ENCODE assay signal across 16 cellular contexts in the genomic region with DNA sequence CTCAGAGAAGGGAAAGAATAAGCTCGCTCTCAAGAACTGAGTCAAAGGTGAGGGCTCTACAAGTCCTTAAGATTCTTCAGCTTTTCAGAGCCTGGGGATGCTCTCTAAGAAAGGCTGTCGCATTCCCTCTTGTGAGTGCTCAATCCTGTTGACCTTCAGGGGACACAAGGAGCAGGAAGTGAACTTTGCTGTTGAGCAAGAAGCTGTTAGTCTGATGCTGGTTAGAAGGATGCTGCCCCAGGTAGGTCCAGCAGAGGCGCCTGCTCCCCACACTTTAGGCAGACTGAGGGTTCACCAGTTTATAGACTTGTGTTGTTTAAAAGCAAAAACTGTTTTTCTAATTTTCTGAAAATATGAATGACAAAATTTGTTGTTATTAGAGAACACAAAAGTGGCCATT.
DNase-seq lines count a peak whose midpoint lies in the region; ATAC-seq, FAIRE-seq and TF ChIP-seq lines count a peak whose summit lies in the region.
"Had no signal": no experiment of that assay in that cellular context is flagged by ENCODE, and none has a peak within 500 bp of the region (broad histone marks: within the 10 kb centered on the region; RNA-seq: fewer than 3 reads in every experiment).

No MANE protein-coding gene starts in this region.

- CTCF ChIA-PET in WTC11 (lab: Charles Lee), result no interaction called here

- H3K4me1 Mint-ChIP-seq in WTC11, result no peaks in the 10 kb centered on the region
- H3K4me1 Mint-ChIP-seq: CD8-positive, alpha-beta memory T cell; IgD-negative memory B cell had no signal

- WGBS in iPS DF 6.9 (ENCODE audit: insufficient coverage, insufficient read length), result no CpG with 5 or more reads among the region's 3 CpGs
- 61% methylated on average over 3 of the region's 3 CpGs for WGBS in esophagus muscularis mucosa

- H3K27ac Mint-ChIP-seq in WTC11, result no peak overlapping the region
- H3K27ac Mint-ChIP-seq: CD8-positive, alpha-beta memory T cell; IgD-negative memory B cell had no signal

- H3K27me3 ChIP-seq in iPS DF 6.9 (ENCODE audit: control insufficient read depth, insufficient read depth, low read length) (no peaks in the 10 kb centered on the region), esophagus muscularis mucosa (no peaks in the 10 kb centered on the region)
- H3K27me3 ChIP-seq: BLaER1 had no signal

- DNase-seq in HTR-8/SVneo (ENCODE audit: insufficient read length, low spot score) (no peak), WTC11 (ENCODE audit: low spot score) (no peak), iPS DF 6.9 (ENCODE audit: low read depth, low spot score) (peak; percentile 1), esophagus muscularis mucosa (ENCODE audit: extremely low spot score) (no peak), NCI-H2196 treated with DMSO at 0.1 percent for 48 hours (lab: John Stamatoyannopoulos, UW; ENCODE audit: unreplicated experiment) (no peak), NCI-H1092 (lab: John Stamatoyannopoulos, UW) (no peak)
- DNase-seq: Caco-2; CD8-positive, alpha-beta memory T cell; DMS53; GF-D8; GM23248 had no signal

- FAIRE-seq in HTR-8/SVneo (lab: Jason Lieb, UNC), result peak; percentile 57
- FAIRE-seq: A549 had no signal

- intact Hi-C loops in esophagus muscularis mucosa (cut with DNase I), result no loop called here

- no peaks in the 10 kb centered on the region for H3K36me3 ChIP-seq in iPS DF 6.9 (ENCODE audit: control insufficient read depth, insufficient read depth, low read length)
- H3K36me3 ChIP-seq in esophagus muscularis mucosa, result no peaks in the 10 kb centered on the region
- H3K36me3 ChIP-seq: BLaER1, HAP-1 had no signal

- no peak overlapping the region for H3K4me3 Mint-ChIP-seq in WTC11
- H3K4me3 Mint-ChIP-seq: CD8-positive, alpha-beta memory T cell; IgD-negative memory B cell had no signal

- H3K27ac ChIP-seq in iPS DF 6.9 (ENCODE audit: low read length), result no peak overlapping the region
- no peak overlapping the region for H3K27ac ChIP-seq in esophagus muscularis mucosa (replicated peaks in 1 of 4)
- H3K27ac ChIP-seq: A549, BLaER1, GM23248 had no signal

- TF ChIP-seq POLR2A in esophagus muscularis mucosa (IDR thresholded peaks at IDR 0.05; ENCODE audit: low read depth), result no peak

- H3K36me3 Mint-ChIP-seq in WTC11, result no peaks in the 10 kb centered on the region
- H3K36me3 Mint-ChIP-seq: CD8-positive, alpha-beta memory T cell had no signal

- TF ChIP-seq EP300 in esophagus muscularis mucosa (IDR thresholded peaks at IDR 0.05), result no peak

- ATAC-seq in WTC11, result peak; percentile 87
- ATAC-seq in GM21786 (IDR thresholded peaks at IDR 0.05; ENCODE audit: unreplicated experiment), result no peak
- ATAC-seq: A549 had no signal

- TF ChIP-seq CTCF in WTC11 (IDR thresholded peaks at IDR 0.05) (no peak), esophagus muscularis mucosa (IDR thresholded peaks at IDR 0.05) (no peak)

- H3K4me1 ChIP-seq in iPS DF 6.9 (ENCODE audit: control insufficient read depth, insufficient read depth, low read length) (no peaks in the 10 kb centered on the region), esophagus muscularis mucosa (no peaks in the 10 kb centered on the region)
- H3K4me1 ChIP-seq: A549, BLaER1, Caco-2, HAP-1 had no signal

- no peak overlapping the region for H3K4me3 ChIP-seq in iPS DF 6.9 (ENCODE audit: low read length)
- no peak overlapping the region for H3K4me3 ChIP-seq in esophagus muscularis mucosa
- H3K4me3 ChIP-seq: A549, BLaER1, GM23248, HAP-1 had no signal

- H3K9me3 ChIP-seq in iPS DF 6.9 (ENCODE audit: control insufficient read depth, insufficient read depth, low read length), result no peaks in the 10 kb centered on the region
- H3K9me3 ChIP-seq in esophagus muscularis mucosa, result no peaks in the 10 kb centered on the region
- H3K9me3 ChIP-seq: A549, BLaER1, Caco-2, HAP-1 had no signal

- POLR2A ChIA-PET in WTC11 (lab: Charles Lee), result no interaction called here

- no peaks in the 10 kb centered on the region for H3K27me3 Mint-ChIP-seq in WTC11 (ENCODE audit: low read depth)
- H3K27me3 Mint-ChIP-seq: CD8-positive, alpha-beta memory T cell; IgD-negative memory B cell had no signal

- H3K9me3 Mint-ChIP-seq in WTC11, result no peaks in the 10 kb centered on the region

TF ChIP-seq in WTC11, 78 proteins besides CTCF, POLR2A, EP300 and RAD21 (continues in another document):
- TF ChIP-seq ZNF232 (CRISPR knock-in tag; IDR thresholded peaks at IDR 0.05), result no peak
- TF ChIP-seq GRHL2 (CRISPR knock-in tag; IDR thresholded peaks at IDR 0.05; ENCODE audit: insufficient replicate concordance, severe bottlenecking), result no peak
- TF ChIP-seq, protein P1, sequence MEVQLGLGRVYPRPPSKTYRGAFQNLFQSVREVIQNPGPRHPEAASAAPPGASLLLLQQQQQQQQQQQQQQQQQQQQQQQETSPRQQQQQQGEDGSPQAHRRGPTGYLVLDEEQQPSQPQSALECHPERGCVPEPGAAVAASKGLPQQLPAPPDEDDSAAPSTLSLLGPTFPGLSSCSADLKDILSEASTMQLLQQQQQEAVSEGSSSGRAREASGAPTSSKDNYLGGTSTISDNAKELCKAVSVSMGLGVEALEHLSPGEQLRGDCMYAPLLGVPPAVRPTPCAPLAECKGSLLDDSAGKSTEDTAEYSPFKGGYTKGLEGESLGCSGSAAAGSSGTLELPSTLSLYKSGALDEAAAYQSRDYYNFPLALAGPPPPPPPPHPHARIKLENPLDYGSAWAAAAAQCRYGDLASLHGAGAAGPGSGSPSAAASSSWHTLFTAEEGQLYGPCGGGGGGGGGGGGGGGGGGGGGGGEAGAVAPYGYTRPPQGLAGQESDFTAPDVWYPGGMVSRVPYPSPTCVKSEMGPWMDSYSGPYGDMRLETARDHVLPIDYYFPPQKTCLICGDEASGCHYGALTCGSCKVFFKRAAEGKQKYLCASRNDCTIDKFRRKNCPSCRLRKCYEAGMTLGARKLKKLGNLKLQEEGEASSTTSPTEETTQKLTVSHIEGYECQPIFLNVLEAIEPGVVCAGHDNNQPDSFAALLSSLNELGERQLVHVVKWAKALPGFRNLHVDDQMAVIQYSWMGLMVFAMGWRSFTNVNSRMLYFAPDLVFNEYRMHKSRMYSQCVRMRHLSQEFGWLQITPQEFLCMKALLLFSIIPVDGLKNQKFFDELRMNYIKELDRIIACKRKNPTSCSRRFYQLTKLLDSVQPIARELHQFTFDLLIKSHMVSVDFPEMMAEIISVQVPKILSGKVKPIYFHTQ (CRISPR knock-in tag; IDR thresholded peaks at IDR 0.05), result no peak
- TF ChIP-seq, protein P2, sequence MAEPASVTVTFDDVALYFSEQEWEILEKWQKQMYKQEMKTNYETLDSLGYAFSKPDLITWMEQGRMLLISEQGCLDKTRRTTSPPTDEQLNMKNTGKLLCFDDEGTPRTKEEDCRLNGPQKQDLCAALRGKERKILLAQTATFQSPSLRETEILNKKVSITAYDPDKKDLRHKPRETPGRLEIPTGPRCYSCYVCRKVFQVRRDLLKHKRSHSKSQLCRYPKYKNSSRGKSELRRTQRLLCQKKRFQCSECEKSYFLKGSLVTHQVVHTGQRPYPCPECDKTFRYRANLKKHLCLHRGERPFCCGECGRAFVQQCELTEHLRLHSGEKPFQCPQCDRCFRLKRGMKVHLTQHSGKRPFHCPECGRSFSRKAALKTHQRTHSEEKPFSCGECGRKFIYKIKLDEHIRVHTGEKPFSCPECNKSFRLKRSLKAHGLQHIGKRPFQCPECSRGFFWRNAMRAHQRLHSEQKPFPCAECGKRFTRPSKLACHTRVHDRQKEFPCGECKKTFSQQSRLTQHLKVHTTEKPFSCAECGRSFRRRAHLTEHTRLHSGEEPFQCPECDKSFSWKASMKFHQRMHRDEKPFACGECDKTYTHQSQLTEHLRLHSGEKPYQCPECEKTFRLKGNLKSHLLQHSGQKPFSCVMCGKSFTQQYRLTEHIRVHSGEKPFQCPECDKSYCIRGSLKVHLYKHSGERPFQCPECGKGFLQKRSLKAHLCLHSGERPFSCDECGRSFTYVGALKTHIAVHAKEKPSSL (CRISPR knock-in tag; conservative IDR thresholded peaks at IDR 0.05), result no peak
- TF ChIP-seq CBFB (CRISPR knock-in tag; IDR thresholded peaks at IDR 0.05; ENCODE audit: low read depth), result no peak
- no peak for TF ChIP-seq SMAD4 (CRISPR knock-in tag; IDR thresholded peaks at IDR 0.05)
- TF ChIP-seq, protein P3, sequence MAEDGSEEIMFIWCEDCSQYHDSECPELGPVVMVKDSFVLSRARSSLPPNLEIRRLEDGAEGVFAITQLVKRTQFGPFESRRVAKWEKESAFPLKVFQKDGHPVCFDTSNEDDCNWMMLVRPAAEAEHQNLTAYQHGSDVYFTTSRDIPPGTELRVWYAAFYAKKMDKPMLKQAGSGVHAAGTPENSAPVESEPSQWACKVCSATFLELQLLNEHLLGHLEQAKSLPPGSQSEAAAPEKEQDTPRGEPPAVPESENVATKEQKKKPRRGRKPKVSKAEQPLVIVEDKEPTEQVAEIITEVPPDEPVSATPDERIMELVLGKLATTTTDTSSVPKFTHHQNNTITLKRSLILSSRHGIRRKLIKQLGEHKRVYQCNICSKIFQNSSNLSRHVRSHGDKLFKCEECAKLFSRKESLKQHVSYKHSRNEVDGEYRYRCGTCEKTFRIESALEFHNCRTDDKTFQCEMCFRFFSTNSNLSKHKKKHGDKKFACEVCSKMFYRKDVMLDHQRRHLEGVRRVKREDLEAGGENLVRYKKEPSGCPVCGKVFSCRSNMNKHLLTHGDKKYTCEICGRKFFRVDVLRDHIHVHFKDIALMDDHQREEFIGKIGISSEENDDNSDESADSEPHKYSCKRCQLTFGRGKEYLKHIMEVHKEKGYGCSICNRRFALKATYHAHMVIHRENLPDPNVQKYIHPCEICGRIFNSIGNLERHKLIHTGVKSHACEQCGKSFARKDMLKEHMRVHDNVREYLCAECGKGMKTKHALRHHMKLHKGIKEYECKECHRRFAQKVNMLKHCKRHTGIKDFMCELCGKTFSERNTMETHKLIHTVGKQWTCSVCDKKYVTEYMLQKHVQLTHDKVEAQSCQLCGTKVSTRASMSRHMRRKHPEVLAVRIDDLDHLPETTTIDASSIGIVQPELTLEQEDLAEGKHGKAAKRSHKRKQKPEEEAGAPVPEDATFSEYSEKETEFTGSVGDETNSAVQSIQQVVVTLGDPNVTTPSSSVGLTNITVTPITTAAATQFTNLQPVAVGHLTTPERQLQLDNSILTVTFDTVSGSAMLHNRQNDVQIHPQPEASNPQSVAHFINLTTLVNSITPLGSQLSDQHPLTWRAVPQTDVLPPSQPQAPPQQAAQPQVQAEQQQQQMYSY (CRISPR knock-in tag; IDR thresholded peaks at IDR 0.05), result no peak
- TF ChIP-seq FOXJ3 (CRISPR knock-in tag; IDR thresholded peaks at IDR 0.05; ENCODE audit: borderline replicate concordance), result no peak
- no peak for TF ChIP-seq ZNF263 (CRISPR knock-in tag; IDR thresholded peaks at IDR 0.05; ENCODE audit: low read depth)
- TF ChIP-seq, protein P4, sequence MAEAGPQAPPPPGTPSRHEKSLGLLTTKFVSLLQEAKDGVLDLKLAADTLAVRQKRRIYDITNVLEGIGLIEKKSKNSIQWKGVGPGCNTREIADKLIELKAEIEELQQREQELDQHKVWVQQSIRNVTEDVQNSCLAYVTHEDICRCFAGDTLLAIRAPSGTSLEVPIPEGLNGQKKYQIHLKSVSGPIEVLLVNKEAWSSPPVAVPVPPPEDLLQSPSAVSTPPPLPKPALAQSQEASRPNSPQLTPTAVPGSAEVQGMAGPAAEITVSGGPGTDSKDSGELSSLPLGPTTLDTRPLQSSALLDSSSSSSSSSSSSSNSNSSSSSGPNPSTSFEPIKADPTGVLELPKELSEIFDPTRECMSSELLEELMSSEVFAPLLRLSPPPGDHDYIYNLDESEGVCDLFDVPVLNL (CRISPR knock-in tag; IDR thresholded peaks at IDR 0.05; ENCODE audit: borderline replicate concordance, low read depth), result no peak
